In the genomic region with DNA sequence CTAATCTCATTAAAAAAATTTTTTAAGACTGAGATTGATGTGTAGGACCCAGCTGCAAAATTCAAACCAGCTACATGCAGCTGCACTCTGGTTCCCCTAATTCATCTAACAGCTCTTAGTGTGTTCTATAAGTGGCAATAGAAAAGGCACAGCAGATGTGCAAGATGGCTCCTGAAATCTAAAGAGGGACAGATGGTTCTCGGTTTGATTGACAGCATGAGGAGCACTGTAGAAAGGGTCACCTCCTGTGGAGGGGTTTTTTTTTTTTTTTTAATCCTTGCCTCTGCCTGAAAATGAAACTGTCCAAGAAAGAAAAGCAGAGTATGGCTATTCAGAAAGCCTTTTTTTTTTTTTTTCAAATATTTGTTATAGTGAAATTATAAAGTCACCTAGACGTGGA, we compare ENCODE assay signal across 9 cellular contexts. TPM values are rescaled to one million over a fixed set of nuclear protein-coding genes. Genes with fewer than 3 reads are reported as not detected.
DNase-seq lines count a peak whose midpoint lies in the region; ATAC-seq and TF ChIP-seq lines count a peak whose summit lies in the region.
"Had no signal": no experiment of that assay in that cellular context is flagged by ENCODE, and none has a peak within 500 bp of the region (broad histone marks: within the 10 kb centered on the region; RNA-seq: fewer than 3 reads in every experiment).

No MANE protein-coding gene starts in this region.

- no peak overlapping the region for H3K4me3 Mint-ChIP-seq in chondrocyte (ENCODE audit: unreplicated experiment)

- no peaks in the 10 kb centered on the region for H3K4me1 ChIP-seq in A673 (ENCODE audit: insufficient read depth, low read length, poor library complexity, severe bottlenecking)
- H3K4me1 ChIP-seq in right lobe of liver = no peaks in the 10 kb centered on the region

- POLR2A ChIA-PET in A673 (lab: Charles Lee; ENCODE audit: low non-redundant PET) = no interaction called here

- no peak for TF ChIP-seq CTCF in A673 (conservative IDR thresholded peaks at IDR 0.05; ENCODE audit: low read depth, low read length)
- no peak for TF ChIP-seq CTCF in right lobe of liver (IDR thresholded peaks at IDR 0.05)
- TF ChIP-seq CTCF in chondrocyte (IDR thresholded peaks at IDR 0.05) = no peak

- CTCF ChIA-PET in A673 (lab: Charles Lee) = no interaction called here

- H3K36me3 ChIP-seq in A673 (ENCODE audit: insufficient read depth, low read length, poor library complexity, severe bottlenecking) (no peaks in the 10 kb centered on the region), right lobe of liver (no peaks in the 10 kb centered on the region)

- ATAC-seq in HG02885 (IDR thresholded peaks at IDR 0.05; ENCODE audit: poor library complexity, unreplicated experiment) = peak; percentile 77
- no peak for ATAC-seq in right lobe of liver
- ATAC-seq: A549 had no signal

- H3K27ac Mint-ChIP-seq in chondrocyte (ENCODE audit: unreplicated experiment) = no peak overlapping the region

- WGBS in right lobe of liver (ENCODE audit: insufficient coverage, low coverage, low lambda C conversion rate, missing lambda C conversion rate) = 64% methylated on average over 2 of the region's 2 CpGs

- peaks cover 1% of the 10 kb centered on the region for H3K36me3 Mint-ChIP-seq in chondrocyte (ENCODE audit: low read depth)

- no TSS peak for BruUV-seq in A673 (replicated peaks; lab: Mats Ljungman, UMichigan)

- H3K4me1 Mint-ChIP-seq in chondrocyte (ENCODE audit: low read depth) = no peaks in the 10 kb centered on the region

- H3K9me3 ChIP-seq in A673 (ENCODE audit: low read depth, low read length, poor library complexity, severe bottlenecking) = no peaks in the 10 kb centered on the region
- H3K9me3 ChIP-seq in right lobe of liver = no peaks in the 10 kb centered on the region
- H3K9me3 ChIP-seq: A549 had no signal

- intact Hi-C loops in A673 (cut with micrococcal nuclease; ENCODE audit: unreplicated experiment) = no loop called here
- intact Hi-C loops in right lobe of liver (cut with DNase I) = no loop called here

- no peak for TF ChIP-seq POLR2A in right lobe of liver (IDR thresholded peaks at IDR 0.05)

- H3K9me3 Mint-ChIP-seq in chondrocyte (ENCODE audit: low read depth) = no peaks in the 10 kb centered on the region

- H3K27ac ChIP-seq in A673 (ENCODE audit: low read depth, low read length, poor library complexity, severe bottlenecking) = no peak overlapping the region
- no peak overlapping the region for H3K27ac ChIP-seq in right lobe of liver
- H3K27ac ChIP-seq: A549 had no signal

- H3K27me3 ChIP-seq in A673 (replicated peaks; ENCODE audit: insufficient read depth, low read depth, low read length, poor library complexity) (no peaks in the 10 kb centered on the region), right lobe of liver (no peaks in the 10 kb centered on the region)

- H3K4me3 ChIP-seq in A673 (ENCODE audit: low read depth, low read length, poor library complexity, severe bottlenecking) = no peak overlapping the region
- no peak overlapping the region for H3K4me3 ChIP-seq in right lobe of liver
- H3K4me3 ChIP-seq: A549 had no signal

- DNase-seq in A673 (ENCODE audit: low spot score) = peak; percentile 39
- DNase-seq in GM19240 (ENCODE audit: insufficient read length, low spot score) = peak; percentile 12
- DNase-seq in NCI-H1694 treated with DMSO at 0.1 percent for 48 hours (lab: John Stamatoyannopoulos, UW) = peak; percentile 92
- DNase-seq in kidney tubule cell (ENCODE audit: low spot score) = no peak
- DNase-seq in SW 1271 (lab: John Stamatoyannopoulos, UW) = no peak
- DNase-seq in right lobe of liver = no peak
- DNase-seq in chondrocyte (ENCODE audit: low spot score) = no peak

- H3K27me3 Mint-ChIP-seq in chondrocyte (ENCODE audit: low read depth) = peaks cover 13% of the 10 kb centered on the region

RNA-seq across cellular contexts. Expression of gene OCIAD1, which starts 16.9 kb away (rescaled TPM):
- total RNA-seq in A673 (2021) (138 and 143 TPM in 2 replicates), right lobe of liver (100 to 1,000 TPM in 5 of 6 experiments, 10 to 100 TPM in 1; 94.8 to 120 (median 108) TPM), chondrocyte (119 to 132 TPM (median 120 TPM) in 3 replicates)

RNA-seq across cellular contexts. Expression of gene FRYL, which starts 33.9 kb away (rescaled TPM):
- 43.1 and 47.6 TPM in 2 replicates for total RNA-seq in A673 (2021)
- total RNA-seq in right lobe of liver = 10 to 100 TPM; 15.9 to 27.2 (median 23.3) TPM
- 29.3 to 45.4 TPM (median 30.8 TPM) in 3 replicates for total RNA-seq in chondrocyte

Comparison
In these comparisons a context has a peak if more than half of its experiments do, and no peak if none do; other contexts are left out.
1. DNase-seq: peak in A673 (single experiment), GM19240 (single experiment) and NCI-H1694 treated with DMSO at 0.1 percent for 48 hours (single experiment); none in kidney tubule cell (single experiment), SW 1271 (0 of 2), right lobe of liver (0 of 3) and chondrocyte (single experiment).